In genomic region chr6:49462071-49462470, GRCh38 we compare ENCODE assay signal across 9 cellular contexts. TPM values are rescaled to one million over a fixed set of nuclear protein-coding genes. Genes with fewer than 3 reads are reported as not detected.
DNase-seq lines count a peak whose midpoint lies in the region; ATAC-seq, FAIRE-seq and TF ChIP-seq lines count a peak whose summit lies in the region.
"Had no signal": no experiment of that assay in that cellular context is flagged by ENCODE, and none has a peak within 500 bp of the region (broad histone marks: within the 10 kb centered on the region; RNA-seq: fewer than 3 reads in every experiment).

No MANE protein-coding gene starts in this region.

- H3K36me3 Mint-ChIP-seq in CD4-positive, alpha-beta T cell (ENCODE audit: low read depth): peaks cover 40% of the 10 kb centered on the region

- no peaks in the 10 kb centered on the region for H3K27me3 Mint-ChIP-seq in CD4-positive, alpha-beta T cell

- peak overlapping the region; percentile 94 for H3K27ac Mint-ChIP-seq in CD4-positive, alpha-beta T cell

- peaks cover 64% of the 10 kb centered on the region for H3K4me1 Mint-ChIP-seq in CD4-positive, alpha-beta T cell (ENCODE audit: low read depth)

- H2AK5ac ChIP-seq in neuronal stem cell (ENCODE audit: low read depth, low read length): no peak overlapping the region

- H2BK5ac ChIP-seq in neuronal stem cell (ENCODE audit: low read length): no peak overlapping the region

- H3K4me3 Mint-ChIP-seq in CD4-positive, alpha-beta T cell: peak overlapping the region; percentile 97

- no peak overlapping the region for H2BK15ac ChIP-seq in neuronal stem cell (ENCODE audit: low read length)

- H2AFZ ChIP-seq in neuronal stem cell (ENCODE audit: low read length): no peak overlapping the region

- H2BK12ac ChIP-seq in neuronal stem cell (ENCODE audit: low read length): no peak overlapping the region

- DNase-seq in CD4-positive, alpha-beta T cell: no peak
- DNase-seq in NB4 (ENCODE audit: low read depth) (peak; percentile 11), neuronal stem cell (ENCODE audit: low spot score) (no peak), midbrain (lab: John Stamatoyannopoulos, UW) (no peak), HTR-8/SVneo (ENCODE audit: insufficient read length, low spot score) (no peak)
- DNase-seq in activated CD8-positive, alpha-beta memory T cell treated with anti-CD3 and anti-CD28 coated beads, Interleukin-2, amount 50 U/mL, for 48 hours: no peak
- no peak for DNase-seq in stimulated activated CD4-positive, alpha-beta T cell treated with anti-CD3 and anti-CD28 coated beads, Interleukin-4, amount 100 ng/mL, for 1 hour

- no peak for TF ChIP-seq POLR2A in NB4 (IDR thresholded peaks at IDR 0.05; ENCODE audit: extremely low read depth, insufficient read length)

- no peak overlapping the region for H4K8ac ChIP-seq in neuronal stem cell (ENCODE audit: low read depth, low read length)

- H3K4me1 ChIP-seq in duodenal mucosa (ENCODE audit: control insufficient read depth in 1 of 2, insufficient read depth in 2 of 2, low read length in 2 of 2) (peaks cover 14 to 28% of the 10 kb centered on the region in 2 donors), neuronal stem cell (ENCODE audit: control insufficient read depth in 2 of 2, insufficient read depth in 1 of 2, low read depth in 1 of 2, low read length in 2 of 2) (peaks cover 0 to 3% of the 10 kb centered on the region in 2 donors)

- H3K4ac ChIP-seq in neuronal stem cell (ENCODE audit: low read length): no peak overlapping the region

- H3K18ac ChIP-seq in neuronal stem cell (ENCODE audit: low read length): no peak overlapping the region

- CTCF ChIA-PET in CD4-positive, alpha-beta T cell (lab: Charles Lee): no interaction called here

- H3K9me3 ChIP-seq in CD4-positive, alpha-beta T cell (ENCODE audit: control insufficient read depth, low read length): no peaks in the 10 kb centered on the region
- H3K9me3 ChIP-seq in duodenal mucosa (ENCODE audit: control insufficient read depth in 1 of 2, low read length in 2 of 2) (no peaks in the 10 kb centered on the region), neuronal stem cell (replicated peaks in 1 of 2; ENCODE audit: control insufficient read depth in 2 of 2, insufficient read depth in 1 of 2, low read depth in 1 of 2, low read length in 2 of 2) (no peaks in the 10 kb centered on the region)

- no peaks in the 10 kb centered on the region for H3K27me3 ChIP-seq in CD4-positive, alpha-beta T cell (ENCODE audit: control insufficient read depth, insufficient read depth, low read length)
- H3K27me3 ChIP-seq in duodenal mucosa (ENCODE audit: control insufficient read depth in 1 of 2, insufficient read depth in 2 of 2, low read length in 2 of 2) (no peaks in the 10 kb centered on the region), neuronal stem cell (ENCODE audit: control insufficient read depth in 3 of 3, insufficient read depth in 3 of 3, low read depth in 1 of 3, low read length in 3 of 3) (no peaks in the 10 kb centered on the region)

- intact Hi-C loops in CD4-positive, alpha-beta T cell (cut with DNase I, micrococcal nuclease): no loop called here

- no peak overlapping the region for H3K23ac ChIP-seq in neuronal stem cell (ENCODE audit: low read depth, low read length, poor library complexity)

- no CpG with 5 or more reads among the region's 3 CpGs for WGBS in neuronal stem cell (ENCODE audit: extremely low coverage in 2 of 2, insufficient read length in 2 of 2, insufficient replicate concordance in 1 of 2), 2 donors

- TF ChIP-seq CTCF in CD4-positive, alpha-beta T cell (IDR thresholded peaks at IDR 0.05): no peak
- TF ChIP-seq CTCF in NB4 (IDR thresholded peaks at IDR 0.05; ENCODE audit: low read depth, low read length): no peak

- H2BK120ac ChIP-seq in neuronal stem cell (ENCODE audit: low read depth, low read length): no peak overlapping the region

- H3K9ac ChIP-seq in duodenal mucosa (ENCODE audit: low read depth in 1 of 2, low read length in 2 of 2) (peak overlapping the region; percentile 98), neuronal stem cell (ENCODE audit: low read depth, low read length, poor library complexity) (no peak overlapping the region)

- no peak overlapping the region for H3K14ac ChIP-seq in neuronal stem cell (ENCODE audit: low read length)

- POLR2A ChIA-PET in CD4-positive, alpha-beta T cell (lab: Charles Lee): no interaction called here

- H3K4me2 ChIP-seq in neuronal stem cell (ENCODE audit: insufficient read depth, low read length, poor library complexity, severe bottlenecking): peak overlapping the region; percentile 58

- no peak for ATAC-seq in CD4-positive, alpha-beta T cell (ENCODE audit: poor library complexity)

- no peaks in the 10 kb centered on the region for H3K9me3 Mint-ChIP-seq in CD4-positive, alpha-beta T cell

- H3K36me3 ChIP-seq in duodenal mucosa (ENCODE audit: control insufficient read depth in 1 of 2, insufficient read depth in 2 of 2, low read length in 2 of 2) (peaks cover 0 to 3% of the 10 kb centered on the region in 2 donors), neuronal stem cell (replicated peaks in 1 of 2; ENCODE audit: control insufficient read depth in 2 of 2, insufficient read depth in 2 of 2, low read length in 2 of 2) (peaks cover 0 to 31% of the 10 kb centered on the region in 2 donors)

- H3K4me3 ChIP-seq in NB4 (ENCODE audit: low read depth, low read length) (peak overlapping the region; percentile 100), duodenal mucosa (ENCODE audit: low read depth in 1 of 2, low read length in 2 of 2) (peak overlapping the region; percentile 98 to 99), neuronal stem cell (ENCODE audit: low read length in 2 of 2) (peak overlapping the region in 1 of 2 donors; percentile 84)

- H3K79me1 ChIP-seq in neuronal stem cell (ENCODE audit: low read depth, low read length): peaks cover 4% of the 10 kb centered on the region

- FAIRE-seq in HTR-8/SVneo (lab: Jason Lieb, UNC): no peak
- FAIRE-seq: endometrium had no signal

- H3K27ac ChIP-seq in CD4-positive, alpha-beta T cell (ENCODE audit: low read depth, low read length): no peak overlapping the region
- no peak overlapping the region for H3K27ac ChIP-seq in duodenal mucosa (ENCODE audit: low read depth, low read length)
- H3K27ac ChIP-seq in neuronal stem cell (replicated peaks; ENCODE audit: low read length): no peak overlapping the region

- no peak overlapping the region for H4K91ac ChIP-seq in neuronal stem cell (ENCODE audit: low read depth, low read length, poor library complexity)

RNA-seq across cellular contexts. Expression of gene MMUT, which starts 1.0 kb away (rescaled TPM):
- 1 to 10 TPM; 6.4 to 7.2 TPM for total RNA-seq in CD4-positive, alpha-beta T cell
- polyA plus RNA-seq in neuronal stem cell (2013, experiment 1 of 2): 12.1 TPM
- 12.0 TPM for polyA plus RNA-seq in neuronal stem cell (2013, experiment 2 of 2)

RNA-seq across cellular contexts. Expression of gene CENPQ, which starts 1.1 kb away (rescaled TPM):
- under 1 TPM; 0.14 to 0.30 TPM for total RNA-seq in CD4-positive, alpha-beta T cell
- polyA plus RNA-seq in neuronal stem cell (2013, experiment 1 of 2): 26.5 TPM
- 27.0 TPM for polyA plus RNA-seq in neuronal stem cell (2013, experiment 2 of 2)

RNA-seq across cellular contexts. Expression of gene GLYATL3, which starts 37.7 kb away (rescaled TPM):
- total RNA-seq in CD4-positive, alpha-beta T cell: not detected
- polyA plus RNA-seq in neuronal stem cell (2013, experiment 1 of 2): not detected
- polyA plus RNA-seq in neuronal stem cell (2013, experiment 2 of 2): not detected
